In genomic region chr12:1117371-1117770, GRCh38 we compare ENCODE assay signal across 4 cellular contexts.
"Had no signal": no experiment of that assay in that cellular context is flagged by ENCODE, and none has a peak within 500 bp of the region (broad histone marks: within the 10 kb centered on the region; RNA-seq: fewer than 3 reads in every experiment).

No MANE protein-coding gene starts in this region.

- H3K9me3 ChIP-seq: left ventricle myocardium inferior had no signal

- H3K4me3 ChIP-seq: left ventricle myocardium inferior had no signal

- H3K4me1 ChIP-seq: left ventricle myocardium inferior had no signal

- H3K27ac ChIP-seq: left ventricle myocardium inferior had no signal

- H3K27ac Mint-ChIP-seq: activated naive CD4-positive, alpha-beta T cell treated with anti-CD3 and anti-CD28 coated beads, Interleukin-2, amount 50 U/mL, for 24 hours; nephron had no signal

- H3K4me3 Mint-ChIP-seq: activated naive CD4-positive, alpha-beta T cell treated with anti-CD3 and anti-CD28 coated beads, Interleukin-2, amount 50 U/mL, for 24 hours; nephron had no signal

- H3K27me3 Mint-ChIP-seq: activated naive CD4-positive, alpha-beta T cell treated with anti-CD3 and anti-CD28 coated beads, Interleukin-2, amount 50 U/mL, for 24 hours had no signal

- ATAC-seq: sciatic nerve had no signal

- H3K4me1 Mint-ChIP-seq: nephron had no signal

- H3K36me3 Mint-ChIP-seq: activated naive CD4-positive, alpha-beta T cell treated with anti-CD3 and anti-CD28 coated beads, Interleukin-2, amount 50 U/mL, for 24 hours had no signal

- H3K9me3 Mint-ChIP-seq: activated naive CD4-positive, alpha-beta T cell treated with anti-CD3 and anti-CD28 coated beads, Interleukin-2, amount 50 U/mL, for 24 hours; nephron had no signal
